In genomic region chr18:9535430-9535972, GRCh38 we compare ENCODE assay signal across 1 cellular context.
TF ChIP-seq lines count a peak whose summit lies in the region.

No MANE protein-coding gene starts in this region.

TF ChIP-seq in HepG2, 621 proteins besides CTCF, POLR2A, EP300 and RAD21 (continued from another document):
- TF ChIP-seq SNAPC5 (CRISPR knock-in tag; IDR thresholded peaks at IDR 0.05; ENCODE audit: borderline replicate concordance) (no peak), TBX2 (CRISPR knock-in tag; IDR thresholded peaks at IDR 0.05; ENCODE audit: borderline replicate concordance) (0 out of 2 replicates have a peak, but pooled peaks have one; percentile 36), SMC3 (IDR thresholded peaks at IDR 0.05; ENCODE audit: low read length) (0 out of 2 replicates have a peak, but pooled peaks have one; percentile 20), ISL2 (CRISPR knock-in tag; IDR thresholded peaks at IDR 0.05) (no peak), JDP2 (CRISPR knock-in tag; IDR thresholded peaks at IDR 0.05; ENCODE audit: borderline replicate concordance) (no peak), ZBTB4 (CRISPR knock-in tag; IDR thresholded peaks at IDR 0.05; ENCODE audit: borderline replicate concordance) (peak; percentile 66; the same call in 1 of the 2 replicates), KDM5A (IDR thresholded peaks at IDR 0.05; ENCODE audit: borderline replicate concordance, low read length) (no peak), CEBPZ (IDR thresholded peaks at IDR 0.05; ENCODE audit: low read length) (no peak), ZNF737 (CRISPR knock-in tag; IDR thresholded peaks at IDR 0.05; ENCODE audit: borderline replicate concordance) (no peak), NONO (IDR thresholded peaks at IDR 0.05) (no peak), NONO (CRISPR knock-in tag; conservative IDR thresholded peaks at IDR 0.05) (no peak), ARID4A (CRISPR knock-in tag; IDR thresholded peaks at IDR 0.05; ENCODE audit: borderline replicate concordance) (peak; percentile 60; the same call in 1 of the 2 replicates), ZBTB44 (CRISPR knock-in tag; IDR thresholded peaks at IDR 0.05) (no peak), ZNF343 (CRISPR knock-in tag; IDR thresholded peaks at IDR 0.05) (no peak), PHF21A (CRISPR knock-in tag; IDR thresholded peaks at IDR 0.05) (no peak)
